In the genomic region with DNA sequence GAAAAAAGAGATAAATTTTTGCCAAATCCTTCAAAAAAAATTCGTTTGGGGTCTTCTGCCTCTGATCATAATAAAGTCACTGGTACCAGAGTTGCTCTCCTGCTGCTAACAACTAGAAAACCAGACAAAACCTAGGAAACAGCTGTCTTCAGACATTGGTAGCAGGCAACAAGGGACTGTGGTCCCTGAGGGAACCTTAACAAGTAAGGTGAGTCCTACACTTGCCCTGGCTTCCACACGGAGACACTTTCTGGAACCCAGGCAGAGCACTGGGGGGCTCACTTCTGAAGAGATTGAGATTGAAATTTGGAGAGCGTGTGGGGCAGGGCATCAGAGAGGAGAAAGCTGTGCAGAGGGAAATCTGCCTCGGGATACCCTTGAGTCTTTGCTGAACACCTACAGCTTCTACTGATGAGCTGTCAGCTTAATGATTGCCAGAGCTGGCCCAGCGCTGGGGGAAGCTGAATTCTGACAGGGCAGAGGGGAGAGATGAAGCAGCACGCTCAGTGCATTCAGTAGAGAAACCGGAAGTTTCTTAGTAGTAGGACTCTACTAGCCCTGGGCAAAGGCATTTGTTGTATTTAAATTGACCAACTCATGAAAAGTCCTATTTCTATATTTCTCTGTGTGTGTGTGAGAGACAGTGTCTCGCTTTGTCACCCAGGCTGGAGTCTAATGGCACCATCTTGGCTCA, we compare ENCODE assay signal across 29 cellular contexts. TPM values are rescaled to one million over a fixed set of nuclear protein-coding genes. Genes with fewer than 3 reads are reported as not detected.
DNase-seq lines count a peak whose midpoint lies in the region; ATAC-seq, FAIRE-seq and TF ChIP-seq lines count a peak whose summit lies in the region.
"Had no signal": no experiment of that assay in that cellular context is flagged by ENCODE, and none has a peak within 500 bp of the region (broad histone marks: within the 10 kb centered on the region; RNA-seq: fewer than 3 reads in every experiment).

No MANE protein-coding gene starts in this region.

- TF ChIP-seq CTCF in A549 (IDR thresholded peaks at IDR 0.05), result no peak

- 14% methylated on average over 8 of the region's 8 CpGs for WGBS in A549 (ENCODE audit: missing lambda C conversion rate)

- POLR2A ChIA-PET in A549 (lab: Yijun Ruan, JAX), result no interaction called here

- H3K27ac ChIP-seq in A549, result peak overlapping the region; percentile 64 to 88
- H3K27ac ChIP-seq: heart right ventricle, parathyroid adenoma, SK-N-MC, tibial artery had no signal

- TF ChIP-seq RAD21 in A549 (conservative IDR thresholded peaks at IDR 0.05 in 1 of 2, IDR thresholded peaks at IDR 0.05 in 1 of 2), result no peak

- peaks cover 3% of the 10 kb centered on the region; the same call in 1 of the 3 replicates for H3K9me3 ChIP-seq in A549

- H3K4me1 ChIP-seq in A549, result peaks cover 42% of the 10 kb centered on the region
- H3K4me1 ChIP-seq: parathyroid adenoma had no signal

- peak overlapping the region; percentile 76 for H3K4me2 ChIP-seq in A549

- intact Hi-C loops in left ventricle myocardium superior (cut with micrococcal nuclease), result no loop called here

- FAIRE-seq in A549 (lab: Jason Lieb, UNC), result no peak

- peak; percentile 90 to 93 for ATAC-seq in A549
- ATAC-seq in GM19463 (IDR thresholded peaks at IDR 0.05; ENCODE audit: unreplicated experiment), result peak; percentile 68
- peak; percentile 37 for ATAC-seq in left lobe of liver
- ATAC-seq in left ventricle myocardium superior, result no peak
- ATAC-seq: CD8-positive, alpha-beta T cell; heart right ventricle; sciatic nerve; stimulated activated naive CD8-positive, alpha-beta T cell treated with anti-CD3 and anti-CD28 coated beads, Interleukin-15, amount 100 ng/mL, for 72 hours had no signal

- CTCF ChIA-PET in A549 (lab: Yijun Ruan, JAX), result interaction anchor here (1.0 to 2.9 kb wide), 4 partner anchors 21 to 153 kb away, joined by 3 to 8 read pairs (median 3); no protein-coding TSS in a partner anchor

- no peak for TF ChIP-seq EP300 in A549 (IDR thresholded peaks at IDR 0.05)

- no peak for TF ChIP-seq POLR2A in A549 (IDR thresholded peaks at IDR 0.05; ENCODE audit: low read length)

- peak; percentile 42 to 61 for DNase-seq in A549 (ENCODE audit: low read depth in 1 of 2, low spot score in 1 of 2)
- peak; percentile 20 for DNase-seq in RPMI7951 (ENCODE audit: low read depth)
- DNase-seq in left lobe of liver (ENCODE audit: low spot score), result no peak
- no peak for DNase-seq in NCI-H1048 (lab: John Stamatoyannopoulos, UW)
- DNase-seq in left ventricle myocardium superior, result no peak
- no peak for DNase-seq in activated CD4-positive, alpha-beta T cell treated with anti-CD3 and anti-CD28 coated beads, Interleukin-2, amount 50 U/mL, for 1 hour
- no peak for DNase-seq in stimulated activated CD4-positive, alpha-beta T cell treated with anti-CD3 and anti-CD28 coated beads, Interleukin-4, amount 100 ng/mL, for 24 hours
- DNase-seq: 8988T; activated CD4-positive, alpha-beta T cell treated with anti-CD3 and anti-CD28 coated beads for 48 hours; activated naive CD4-positive, alpha-beta T cell; activated T-cell treated with anti-CD3 and anti-CD28 coated beads, Interleukin-2, amount 50 U/mL, for 48 hours; AML-193; CD8-positive, alpha-beta T cell; effector memory CD4-positive, alpha-beta T cell; foreskin fibroblast; GF-D8; heart right ventricle; HFFc6; NCI-H1694; NCI-H510A treated with DMSO at 0.1 percent for 48 hours; nephron progenitor cell; RPMI8226; stimulated activated naive CD8-positive, alpha-beta T cell treated with anti-CD3 and anti-CD28 coated beads, Interleukin-15, amount 100 ng/mL, for 72 hours; T-helper 2 cell; tibial artery had no signal

- no peak overlapping the region for H3K4me3 ChIP-seq in A549
- H3K4me3 ChIP-seq: heart right ventricle, SK-N-MC, tibial artery had no signal

TF ChIP-seq in A549, 52 proteins besides CTCF, POLR2A, EP300 and RAD21:
- TF ChIP-seq RCOR1 (IDR thresholded peaks at IDR 0.05; ENCODE audit: low read depth, low read length), result no peak
- TF ChIP-seq, protein P1, sequence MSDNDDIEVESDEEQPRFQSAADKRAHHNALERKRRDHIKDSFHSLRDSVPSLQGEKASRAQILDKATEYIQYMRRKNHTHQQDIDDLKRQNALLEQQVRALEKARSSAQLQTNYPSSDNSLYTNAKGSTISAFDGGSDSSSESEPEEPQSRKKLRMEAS (IDR thresholded peaks at IDR 0.05), result 0 out of 2 replicates have a peak, but pooled peaks have one; percentile 20
- TF ChIP-seq POLR2AphosphoS2 (conservative IDR thresholded peaks at IDR 0.05; ENCODE audit: low read length), result no peak
- no peak for TF ChIP-seq EHF (CRISPR knock-in tag; IDR thresholded peaks at IDR 0.05)
- no peak for TF ChIP-seq RNF2 (IDR thresholded peaks at IDR 0.05; ENCODE audit: borderline replicate concordance, low read depth)
- TF ChIP-seq MYC (IDR thresholded peaks at IDR 0.05; ENCODE audit: borderline replicate concordance, low read length), result no peak
TF ChIP-seq in A549: peak in this region for 1.

RNA-seq across cellular contexts. Expression of a gene that starts 18.5 kb away (rescaled TPM):
- polyA plus RNA-seq in A549 (2011; rRNA removed) (23.3 and 25.3 TPM in 2 replicates), A549 (2017; fragmentation: RNase III; extraction: RNeasy Plus Mini Kit Qiagen cat#74134 plus additional on column Dnase treatment) (12.6 to 13.3 TPM (median 13.0 TPM) in 3 replicates)
- 13.2 and 18.8 TPM in 2 replicates for polyA plus RNA-seq in A549 (2012; cell fraction: cytosol; rRNA removed)
- polyA plus RNA-seq in A549 (2012; cell fraction: nucleus; rRNA removed), result 6.5 and 6.8 TPM in 2 replicates
- 12.7 and 13.1 TPM in 2 replicates for polyA minus RNA-seq in A549 (2011; rRNA and poly(A)+ RNA removed)
- 18.9 and 20.7 TPM in 2 replicates for total RNA-seq in RPMI7951 (2014; rRNA removed; shearing (Covaris generic))
- total RNA-seq in left lobe of liver (3.3 TPM), left ventricle myocardium superior (8.6 TPM)

Comparison
In these comparisons a context has a peak if more than half of its experiments do, and no peak if none do; other contexts are left out.
1. DNase-seq: peak in A549 (2 of 2) and RPMI7951 (single experiment); none in left lobe of liver (single experiment), NCI-H1048 (single experiment), left ventricle myocardium superior (single experiment), activated CD4-positive, alpha-beta T cell treated with anti-CD3 and anti-CD28 coated beads, Interleukin-2, amount 50 U/mL, for 1 hour (single experiment) and stimulated activated CD4-positive, alpha-beta T cell treated with anti-CD3 and anti-CD28 coated beads, Interleukin-4, amount 100 ng/mL, for 24 hours (single experiment).